Comparison of ENCODE assay signal across 9 cellular contexts in genomic region chr1:51627672-51628071, GRCh38. TPM values are rescaled to one million over a fixed set of nuclear protein-coding genes. Genes with fewer than 3 reads are reported as not detected.
DNase-seq lines count a peak whose midpoint lies in the region; ATAC-seq, FAIRE-seq and TF ChIP-seq lines count a peak whose summit lies in the region.
"Had no signal": no experiment of that assay in that cellular context is flagged by ENCODE, and none has a peak within 500 bp of the region (broad histone marks: within the 10 kb centered on the region; RNA-seq: fewer than 3 reads in every experiment).

No MANE protein-coding gene starts in this region.

- BruUV-seq in IMR-90 (replicated peaks; lab: Mats Ljungman, UMichigan), result no TSS peak

- H3K27ac Mint-ChIP-seq in astrocyte (ENCODE audit: unreplicated experiment), result no peak overlapping the region
- no peak overlapping the region for H3K27ac Mint-ChIP-seq in effector memory CD8-positive, alpha-beta T cell
- H3K27ac Mint-ChIP-seq: IgD-negative memory B cell had no signal

- H3K4me3 ChIP-seq in IMR-90 (ENCODE audit: insufficient read depth, low read depth, low read length) (no peak overlapping the region), astrocyte (ENCODE audit: insufficient read depth, low read depth, low read length) (no peak overlapping the region), liver (ENCODE audit: low read depth in 1 of 3, low read length in 3 of 3) (no peak overlapping the region)

- in situ Hi-C loops in IMR-90 (cut with MboI; ENCODE audit: low sequenced_read_pairs), result loop anchor here (5.0 kb wide), 1 partner anchor 145 kb away; no protein-coding TSS in a partner anchor

- no peak overlapping the region for H2AK9ac ChIP-seq in IMR-90 (replicated peaks; ENCODE audit: low read depth, low read length, poor library complexity)

- H3K27ac ChIP-seq in IMR-90 (ENCODE audit: insufficient read depth, low read length) (no peak overlapping the region), astrocyte (ENCODE audit: low read depth, low read length) (no peak overlapping the region), liver (ENCODE audit: low read depth in 1 of 2, low read length in 2 of 2) (no peak overlapping the region)

- no peaks in the 10 kb centered on the region for H3K9me3 Mint-ChIP-seq in astrocyte (ENCODE audit: unreplicated experiment)
- H3K9me3 Mint-ChIP-seq in effector memory CD8-positive, alpha-beta T cell, result no peaks in the 10 kb centered on the region
- H3K9me3 Mint-ChIP-seq: IgD-negative memory B cell had no signal

- H2AK5ac ChIP-seq in IMR-90 (ENCODE audit: low read depth, low read length), result no peak overlapping the region

- H3K27me3 Mint-ChIP-seq in astrocyte (ENCODE audit: low read depth, unreplicated experiment), result no peaks in the 10 kb centered on the region
- H3K27me3 Mint-ChIP-seq in effector memory CD8-positive, alpha-beta T cell, result no peaks in the 10 kb centered on the region
- H3K27me3 Mint-ChIP-seq: IgD-negative memory B cell had no signal

- no peak overlapping the region for H4K5ac ChIP-seq in IMR-90 (ENCODE audit: low read depth, low read length)

- no peak overlapping the region for H4K8ac ChIP-seq in IMR-90 (ENCODE audit: low read depth in 2 of 2, low read length in 2 of 2)

- no peak overlapping the region for H3K56ac ChIP-seq in IMR-90 (ENCODE audit: extremely low read depth, insufficient read depth, low read length)

- peaks cover 11% of the 10 kb centered on the region for H3K4me1 Mint-ChIP-seq in astrocyte (ENCODE audit: low read depth, unreplicated experiment)
- peaks cover 21 to 23% of the 10 kb centered on the region in 2 donors for H3K4me1 Mint-ChIP-seq in effector memory CD8-positive, alpha-beta T cell (ENCODE audit: low read depth in 2 of 2)

- WGBS in IMR-90 (ENCODE audit: extremely low coverage in 2 of 2, insufficient read length in 1 of 2), 2 experiments, result no CpG with 5 or more reads among the region's 2 CpGs
- WGBS in liver, result 73% methylated on average over 2 of the region's 2 CpGs

- H3K4me3 Mint-ChIP-seq in astrocyte (ENCODE audit: unreplicated experiment), result no peak overlapping the region
- H3K4me3 Mint-ChIP-seq in effector memory CD8-positive, alpha-beta T cell, result no peak overlapping the region
- H3K4me3 Mint-ChIP-seq: IgD-negative memory B cell had no signal

- H3K79me2 ChIP-seq in astrocyte (ENCODE audit: insufficient read depth, low read length), result peaks cover 74% of the 10 kb centered on the region

- DNase-seq in D721Med (ENCODE audit: insufficient read length, low spot score) (no peak), IMR-90 (peak; percentile 67), astrocyte (ENCODE audit: low read depth) (peak; percentile 23), DMS114 treated with DMSO at 0.1 percent for 48 hours (lab: John Stamatoyannopoulos, UW; ENCODE audit: unreplicated experiment) (no peak)
- no peak for DNase-seq in effector memory CD8-positive, alpha-beta T cell

- H2AFZ ChIP-seq in IMR-90 (replicated peaks; ENCODE audit: low read length, poor library complexity) (no peak overlapping the region), astrocyte (ENCODE audit: low read depth, low read length) (no peak overlapping the region)

- TF ChIP-seq CTCF in D721Med (IDR thresholded peaks at IDR 0.05; ENCODE audit: insufficient read depth, missing control alignments) (peak; percentile 35), IMR-90 (conservative IDR thresholded peaks at IDR 0.05; ENCODE audit: low read depth, low read length) (peak; percentile 66), astrocyte (IDR thresholded peaks at IDR 0.05; ENCODE audit: insufficient read depth, low read depth, low read length) (peak; percentile 56), liver (IDR thresholded peaks at IDR 0.05; ENCODE audit: low read depth, low read length, missing input control) (peak; percentile 56)

- H3K36me3 ChIP-seq in IMR-90 (ENCODE audit: control insufficient read depth, insufficient read depth, low read length) (no peaks in the 10 kb centered on the region), astrocyte (ENCODE audit: insufficient read depth, low read length) (no peaks in the 10 kb centered on the region), liver (ENCODE audit: control insufficient read depth in 4 of 4, insufficient read depth in 3 of 4, low read depth in 1 of 4, low read length in 3 of 4) (no peaks in the 10 kb centered on the region)

- TF ChIP-seq RAD21 in IMR-90 (IDR thresholded peaks at IDR 0.05; ENCODE audit: low read length) (peak; percentile 86), liver (IDR thresholded peaks at IDR 0.05) (peak; percentile 87 to 89)

- POLR2A ChIA-PET in IMR-90 (lab: Charles Lee; ENCODE audit: unreplicated experiment), result no interaction called here

- ATAC-seq in IMR-90 (ENCODE audit: low read depth), result peak; percentile 55; the same call in 1 of the 2 replicates
- no peak for ATAC-seq in GM19397 (IDR thresholded peaks at IDR 0.05; ENCODE audit: unreplicated experiment)
- ATAC-seq in effector memory CD8-positive, alpha-beta T cell (replicated peaks), result no peak
- ATAC-seq in GM19035 (IDR thresholded peaks at IDR 0.05; ENCODE audit: unreplicated experiment), result no peak

- H3K18ac ChIP-seq in IMR-90 (ENCODE audit: low read depth, low read length), result no peak overlapping the region

- no peak for FAIRE-seq in D721Med (lab: Jason Lieb, UNC)
- peak; percentile 80 for FAIRE-seq in astrocyte (lab: Jason Lieb, UNC)

- H3K4me1 ChIP-seq in IMR-90 (ENCODE audit: control insufficient read depth, insufficient read depth, low read length), result peaks cover 5% of the 10 kb centered on the region
- peaks cover under 1% of the 10 kb centered on the region for H3K4me1 ChIP-seq in astrocyte (ENCODE audit: insufficient read depth, low read length)
- peaks cover 2 to 5% (median 4%) of the 10 kb centered on the region in 4 donors for H3K4me1 ChIP-seq in liver (ENCODE audit: control insufficient read depth in 4 of 4, insufficient read depth in 4 of 4, low read length in 3 of 4)

- H3K23ac ChIP-seq in IMR-90 (ENCODE audit: low read depth, low read length), result no peak overlapping the region

- H2BK20ac ChIP-seq in IMR-90 (ENCODE audit: low read depth, low read length), result no peak overlapping the region

- H3K4me2 ChIP-seq in IMR-90 (ENCODE audit: low read depth, low read length), result no peak overlapping the region
- H3K4me2 ChIP-seq in astrocyte (ENCODE audit: low read length), result no peak overlapping the region

- H3K4ac ChIP-seq in IMR-90 (ENCODE audit: low read depth, low read length), result no peak overlapping the region

- H3K9me3 ChIP-seq in IMR-90 (ENCODE audit: control insufficient read depth, insufficient read depth, low read length) (no peaks in the 10 kb centered on the region), astrocyte (ENCODE audit: insufficient read depth, low read depth, low read length) (no peaks in the 10 kb centered on the region), liver (ENCODE audit: control insufficient read depth in 4 of 4, low read length in 3 of 4) (no peaks in the 10 kb centered on the region)

- H2BK120ac ChIP-seq in IMR-90 (ENCODE audit: low read depth, low read length), result no peak overlapping the region

- H4K20me1 ChIP-seq in IMR-90 (ENCODE audit: insufficient read depth, low read length) (peaks cover 9% of the 10 kb centered on the region; the same call in 1 of the 2 replicates), astrocyte (ENCODE audit: insufficient read depth, low read length) (peaks cover 24% of the 10 kb centered on the region)

- TF ChIP-seq POLR2A in IMR-90 (IDR thresholded peaks at IDR 0.05; ENCODE audit: low read depth, low read length), result no peak

- H4K91ac ChIP-seq in IMR-90 (ENCODE audit: insufficient read depth, low read depth, low read length), result no peak overlapping the region

- H3K36me3 Mint-ChIP-seq in astrocyte (ENCODE audit: low read depth, unreplicated experiment), result peaks cover 5% of the 10 kb centered on the region
- H3K36me3 Mint-ChIP-seq in effector memory CD8-positive, alpha-beta T cell (ENCODE audit: insufficient read depth), result peaks cover 2% of the 10 kb centered on the region

- peaks cover 7% of the 10 kb centered on the region for H3K9me1 ChIP-seq in IMR-90 (ENCODE audit: insufficient read depth, low read length)

- dilution Hi-C loops in IMR-90 (cut with HindIII; ENCODE audit: low sequenced_read_pairs, unreplicated experiment), result no loop called here

- H3K14ac ChIP-seq in IMR-90 (replicated peaks; ENCODE audit: low read depth, low read length), result no peak overlapping the region

- no peak overlapping the region for H2BK5ac ChIP-seq in IMR-90 (ENCODE audit: low read depth, low read length, poor library complexity, severe bottlenecking)

- H3K9ac ChIP-seq in IMR-90 (ENCODE audit: low read depth, low read length), result no peak overlapping the region
- H3K9ac ChIP-seq in astrocyte (ENCODE audit: low read length), result no peak overlapping the region
- H3K9ac ChIP-seq in liver (ENCODE audit: low read depth in 1 of 2, low read length in 2 of 2), result no peak overlapping the region

- CTCF ChIA-PET in IMR-90 (lab: Yijun Ruan, JAX), result interaction anchor here (0.6 to 1.7 kb wide), 11 partner anchors 10 to 296 kb away, joined by 3 to 7 read pairs (median 4); no protein-coding TSS in a partner anchor

- H2BK15ac ChIP-seq in IMR-90 (ENCODE audit: low read depth, low read length), result no peak overlapping the region

- H3K27me3 ChIP-seq in IMR-90 (ENCODE audit: control insufficient read depth, insufficient read depth, low read length) (no peaks in the 10 kb centered on the region), astrocyte (ENCODE audit: insufficient read depth, low read length) (no peaks in the 10 kb centered on the region), liver (ENCODE audit: control insufficient read depth in 4 of 4, insufficient read depth in 4 of 4, low read length in 3 of 4) (no peaks in the 10 kb centered on the region)

- peaks cover 39 to 60% of the 10 kb centered on the region in 2 experiments for H3K79me1 ChIP-seq in IMR-90 (ENCODE audit: low read depth in 1 of 2, low read length in 2 of 2)

- intact Hi-C loops in IMR-90 (cut with micrococcal nuclease), result loop anchor here (1.0 kb wide), 1 partner anchor 142 kb away; no protein-coding TSS in a partner anchor

TF ChIP-seq in IMR-90, 13 proteins besides CTCF, POLR2A, EP300 and RAD21 (continues in another document):
- TF ChIP-seq FOS (IDR thresholded peaks at IDR 0.05; ENCODE audit: low read depth, low read length) (no peak), CEBPB (IDR thresholded peaks at IDR 0.05; ENCODE audit: low read depth, low read length) (no peak), MXI1 (IDR thresholded peaks at IDR 0.05; ENCODE audit: borderline replicate concordance, low read depth, low read length) (no peak)

TF ChIP-seq in liver, 16 proteins besides CTCF, POLR2A, EP300 and RAD21:
- peak; percentile 12 for TF ChIP-seq YY1 (IDR thresholded peaks at IDR 0.05)
- TF ChIP-seq FOXA1 (IDR thresholded peaks at IDR 0.05), result no peak

RNA-seq across cellular contexts. Expression of gene OSBPL9, which starts 10.8 kb away (rescaled TPM):
- total RNA-seq in IMR-90 (2012; rRNA removed), result 98.9 and 127 TPM in 2 replicates
- 38.1 and 51.4 TPM in 2 replicates for polyA plus RNA-seq in IMR-90 (2012; rRNA removed)
- 11.8 and 14.9 TPM in 2 replicates for polyA plus RNA-seq in IMR-90 (2012; cell fraction: cytosol; rRNA removed)
- 15.3 and 74.5 TPM in 2 replicates for polyA plus RNA-seq in IMR-90 (2012; cell fraction: nucleus; rRNA removed; ENCODE audit: low replicate concordance)
- 115 and 117 TPM in 2 replicates for total RNA-seq in astrocyte
- total RNA-seq in liver, result 100 to 1,000 TPM in 1 of 2 donors, 10 to 100 TPM in 1; 62.5 to 129 TPM
- polyA plus RNA-seq in liver, result 10 to 100 TPM; 52.1 to 58.3 TPM

Comparison
In these comparisons a context has a peak if more than half of its experiments do, and no peak if none do; other contexts are left out.
1. DNase-seq: peak in IMR-90 (single experiment) and astrocyte (single experiment); none in D721Med (single experiment), effector memory CD8-positive, alpha-beta T cell (0 of 3) and DMS114 treated with DMSO at 0.1 percent for 48 hours (single experiment).
2. Peak in every context shown above with its lines, with median percentiles within 50 percentile points of each other: CTCF ChIP-seq.